Comparison of ENCODE assay signal across 1 cellular context in the genomic region with DNA sequence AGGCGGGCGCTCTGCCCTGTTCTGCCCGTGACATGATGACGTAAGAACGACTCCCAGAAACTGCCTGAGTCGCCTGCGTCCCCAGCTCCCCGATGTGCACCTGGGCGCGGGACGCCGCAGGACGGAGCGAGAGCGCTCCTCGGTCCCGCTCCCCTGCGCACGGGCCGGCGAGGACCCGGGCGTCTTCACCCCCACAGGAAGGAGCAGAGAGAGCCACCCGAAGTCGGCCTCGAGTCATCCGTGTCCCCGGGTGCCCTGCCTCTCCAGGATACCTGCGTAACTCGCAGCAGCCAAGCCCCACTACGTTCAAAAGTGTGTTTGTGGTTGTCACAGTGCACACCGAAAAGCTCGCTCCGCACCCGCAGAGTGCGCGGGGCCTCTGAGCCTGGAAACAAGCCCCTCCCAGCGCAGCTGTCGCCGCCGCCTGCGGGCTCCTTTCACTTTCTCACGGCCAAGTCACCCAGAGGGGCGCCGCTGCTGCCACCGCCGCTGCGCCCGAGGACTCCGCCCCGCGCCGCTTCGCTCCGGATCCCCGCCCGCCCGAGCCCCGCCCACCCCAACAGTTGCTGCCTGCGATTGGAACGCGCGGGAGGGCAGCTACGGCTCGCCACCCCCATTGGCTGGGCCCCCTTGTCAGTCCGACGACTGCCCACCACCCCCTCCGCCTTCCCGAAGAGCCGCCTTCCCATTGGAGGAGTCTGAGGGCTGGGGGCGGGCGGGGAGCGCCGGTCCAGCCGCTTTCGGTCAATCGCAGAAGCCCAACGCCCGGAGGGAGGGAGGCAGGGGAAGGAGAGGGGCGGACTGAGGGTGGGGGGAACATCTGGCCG.
TF ChIP-seq lines count a peak whose summit lies in the region.

No MANE protein-coding gene starts in this region.

TF ChIP-seq in HepG2, 621 proteins besides CTCF, POLR2A, EP300 and RAD21 (continued from another document and continues in another):
- TF ChIP-seq, protein P1, sequence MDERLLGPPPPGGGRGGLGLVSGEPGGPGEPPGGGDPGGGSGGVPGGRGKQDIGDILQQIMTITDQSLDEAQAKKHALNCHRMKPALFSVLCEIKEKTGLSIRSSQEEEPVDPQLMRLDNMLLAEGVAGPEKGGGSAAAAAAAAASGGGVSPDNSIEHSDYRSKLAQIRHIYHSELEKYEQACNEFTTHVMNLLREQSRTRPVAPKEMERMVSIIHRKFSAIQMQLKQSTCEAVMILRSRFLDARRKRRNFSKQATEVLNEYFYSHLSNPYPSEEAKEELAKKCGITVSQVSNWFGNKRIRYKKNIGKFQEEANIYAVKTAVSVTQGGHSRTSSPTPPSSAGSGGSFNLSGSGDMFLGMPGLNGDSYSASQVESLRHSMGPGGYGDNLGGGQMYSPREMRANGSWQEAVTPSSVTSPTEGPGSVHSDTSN (CRISPR knock-in tag; IDR thresholded peaks at IDR 0.05), result peak; percentile 86
- no peak for TF ChIP-seq KLF15 (CRISPR knock-in tag; IDR thresholded peaks at IDR 0.05; ENCODE audit: borderline replicate concordance)
- no peak for TF ChIP-seq ELF4 (CRISPR knock-in tag; IDR thresholded peaks at IDR 0.05; ENCODE audit: borderline replicate concordance)
- TF ChIP-seq ZNF749 (CRISPR knock-in tag; IDR thresholded peaks at IDR 0.05; ENCODE audit: borderline replicate concordance), result no peak
- peak; percentile 53; the same call in 1 of the 2 replicates for TF ChIP-seq ATF2 (CRISPR knock-in tag; IDR thresholded peaks at IDR 0.05)
- TF ChIP-seq, protein P2, sequence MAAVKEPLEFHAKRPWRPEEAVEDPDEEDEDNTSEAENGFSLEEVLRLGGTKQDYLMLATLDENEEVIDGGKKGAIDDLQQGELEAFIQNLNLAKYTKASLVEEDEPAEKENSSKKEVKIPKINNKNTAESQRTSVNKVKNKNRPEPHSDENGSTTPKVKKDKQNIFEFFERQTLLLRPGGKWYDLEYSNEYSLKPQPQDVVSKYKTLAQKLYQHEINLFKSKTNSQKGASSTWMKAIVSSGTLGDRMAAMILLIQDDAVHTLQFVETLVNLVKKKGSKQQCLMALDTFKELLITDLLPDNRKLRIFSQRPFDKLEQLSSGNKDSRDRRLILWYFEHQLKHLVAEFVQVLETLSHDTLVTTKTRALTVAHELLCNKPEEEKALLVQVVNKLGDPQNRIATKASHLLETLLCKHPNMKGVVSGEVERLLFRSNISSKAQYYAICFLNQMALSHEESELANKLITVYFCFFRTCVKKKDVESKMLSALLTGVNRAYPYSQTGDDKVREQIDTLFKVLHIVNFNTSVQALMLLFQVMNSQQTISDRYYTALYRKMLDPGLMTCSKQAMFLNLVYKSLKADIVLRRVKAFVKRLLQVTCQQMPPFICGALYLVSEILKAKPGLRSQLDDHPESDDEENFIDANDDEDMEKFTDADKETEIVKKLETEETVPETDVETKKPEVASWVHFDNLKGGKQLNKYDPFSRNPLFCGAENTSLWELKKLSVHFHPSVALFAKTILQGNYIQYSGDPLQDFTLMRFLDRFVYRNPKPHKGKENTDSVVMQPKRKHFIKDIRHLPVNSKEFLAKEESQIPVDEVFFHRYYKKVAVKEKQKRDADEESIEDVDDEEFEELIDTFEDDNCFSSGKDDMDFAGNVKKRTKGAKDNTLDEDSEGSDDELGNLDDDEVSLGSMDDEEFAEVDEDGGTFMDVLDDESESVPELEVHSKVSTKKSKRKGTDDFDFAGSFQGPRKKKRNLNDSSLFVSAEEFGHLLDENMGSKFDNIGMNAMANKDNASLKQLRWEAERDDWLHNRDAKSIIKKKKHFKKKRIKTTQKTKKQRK (IDR thresholded peaks at IDR 0.05; ENCODE audit: low read length), result no peak; the same call in 1 of the 2 replicates
- TF ChIP-seq, protein P3, sequence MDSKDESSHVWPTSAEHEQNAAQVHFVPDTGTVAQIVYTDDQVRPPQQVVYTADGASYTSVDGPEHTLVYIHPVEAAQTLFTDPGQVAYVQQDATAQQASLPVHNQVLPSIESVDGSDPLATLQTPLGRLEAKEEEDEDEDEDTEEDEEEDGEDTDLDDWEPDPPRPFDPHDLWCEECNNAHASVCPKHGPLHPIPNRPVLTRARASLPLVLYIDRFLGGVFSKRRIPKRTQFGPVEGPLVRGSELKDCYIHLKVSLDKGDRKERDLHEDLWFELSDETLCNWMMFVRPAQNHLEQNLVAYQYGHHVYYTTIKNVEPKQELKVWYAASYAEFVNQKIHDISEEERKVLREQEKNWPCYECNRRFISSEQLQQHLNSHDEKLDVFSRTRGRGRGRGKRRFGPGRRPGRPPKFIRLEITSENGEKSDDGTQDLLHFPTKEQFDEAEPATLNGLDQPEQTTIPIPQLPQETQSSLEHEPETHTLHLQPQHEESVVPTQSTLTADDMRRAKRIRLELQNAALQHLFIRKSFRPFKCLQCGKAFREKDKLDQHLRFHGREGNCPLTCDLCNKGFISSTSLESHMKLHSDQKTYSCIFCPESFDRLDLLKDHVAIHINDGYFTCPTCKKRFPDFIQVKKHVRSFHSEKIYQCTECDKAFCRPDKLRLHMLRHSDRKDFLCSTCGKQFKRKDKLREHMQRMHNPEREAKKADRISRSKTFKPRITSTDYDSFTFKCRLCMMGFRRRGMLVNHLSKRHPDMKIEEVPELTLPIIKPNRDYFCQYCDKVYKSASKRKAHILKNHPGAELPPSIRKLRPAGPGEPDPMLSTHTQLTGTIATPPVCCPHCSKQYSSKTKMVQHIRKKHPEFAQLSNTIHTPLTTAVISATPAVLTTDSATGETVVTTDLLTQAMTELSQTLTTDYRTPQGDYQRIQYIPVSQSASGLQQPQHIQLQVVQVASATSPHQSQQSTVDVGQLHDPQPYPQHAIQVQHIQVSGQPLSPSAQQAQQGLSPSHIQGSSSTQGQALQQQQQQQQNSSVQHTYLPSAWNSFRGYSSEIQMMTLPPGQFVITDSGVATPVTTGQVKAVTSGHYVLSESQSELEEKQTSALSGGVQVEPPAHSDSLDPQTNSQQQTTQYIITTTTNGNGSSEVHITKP (CRISPR knock-in tag; IDR thresholded peaks at IDR 0.05; ENCODE audit: low read depth), result no peak
- peak; percentile 69 for TF ChIP-seq MYPOP (CRISPR knock-in tag; IDR thresholded peaks at IDR 0.05)
- TF ChIP-seq NFYC (CRISPR knock-in tag; IDR thresholded peaks at IDR 0.05), result peak; percentile 84
- peak; percentile 72 for TF ChIP-seq KAT8 (CRISPR knock-in tag; IDR thresholded peaks at IDR 0.05)
- no peak for TF ChIP-seq ZNF775 (CRISPR knock-in tag; IDR thresholded peaks at IDR 0.05; ENCODE audit: borderline replicate concordance)
- TF ChIP-seq, protein P4, sequence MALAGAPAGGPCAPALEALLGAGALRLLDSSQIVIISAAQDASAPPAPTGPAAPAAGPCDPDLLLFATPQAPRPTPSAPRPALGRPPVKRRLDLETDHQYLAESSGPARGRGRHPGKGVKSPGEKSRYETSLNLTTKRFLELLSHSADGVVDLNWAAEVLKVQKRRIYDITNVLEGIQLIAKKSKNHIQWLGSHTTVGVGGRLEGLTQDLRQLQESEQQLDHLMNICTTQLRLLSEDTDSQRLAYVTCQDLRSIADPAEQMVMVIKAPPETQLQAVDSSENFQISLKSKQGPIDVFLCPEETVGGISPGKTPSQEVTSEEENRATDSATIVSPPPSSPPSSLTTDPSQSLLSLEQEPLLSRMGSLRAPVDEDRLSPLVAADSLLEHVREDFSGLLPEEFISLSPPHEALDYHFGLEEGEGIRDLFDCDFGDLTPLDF (CRISPR knock-in tag; IDR thresholded peaks at IDR 0.05), result no peak
- no peak for TF ChIP-seq CENPT (CRISPR knock-in tag; IDR thresholded peaks at IDR 0.05; ENCODE audit: low read depth)
- no peak for TF ChIP-seq RBM22 (optimal IDR thresholded peaks at IDR 0.05; ENCODE audit: low read length)
- TF ChIP-seq DBP (CRISPR knock-in tag; IDR thresholded peaks at IDR 0.05; ENCODE audit: not compliant biosample characterization), result no peak
- peak; percentile 82; the same call in 1 of the 2 replicates for TF ChIP-seq ZNF580 (CRISPR knock-in tag; IDR thresholded peaks at IDR 0.05; ENCODE audit: borderline replicate concordance, low read depth)
- no peak for TF ChIP-seq RFXANK (CRISPR knock-in tag; IDR thresholded peaks at IDR 0.05)
- TF ChIP-seq ZNF460 (CRISPR knock-in tag; IDR thresholded peaks at IDR 0.05; ENCODE audit: borderline replicate concordance), result no peak
- TF ChIP-seq, protein P5, sequence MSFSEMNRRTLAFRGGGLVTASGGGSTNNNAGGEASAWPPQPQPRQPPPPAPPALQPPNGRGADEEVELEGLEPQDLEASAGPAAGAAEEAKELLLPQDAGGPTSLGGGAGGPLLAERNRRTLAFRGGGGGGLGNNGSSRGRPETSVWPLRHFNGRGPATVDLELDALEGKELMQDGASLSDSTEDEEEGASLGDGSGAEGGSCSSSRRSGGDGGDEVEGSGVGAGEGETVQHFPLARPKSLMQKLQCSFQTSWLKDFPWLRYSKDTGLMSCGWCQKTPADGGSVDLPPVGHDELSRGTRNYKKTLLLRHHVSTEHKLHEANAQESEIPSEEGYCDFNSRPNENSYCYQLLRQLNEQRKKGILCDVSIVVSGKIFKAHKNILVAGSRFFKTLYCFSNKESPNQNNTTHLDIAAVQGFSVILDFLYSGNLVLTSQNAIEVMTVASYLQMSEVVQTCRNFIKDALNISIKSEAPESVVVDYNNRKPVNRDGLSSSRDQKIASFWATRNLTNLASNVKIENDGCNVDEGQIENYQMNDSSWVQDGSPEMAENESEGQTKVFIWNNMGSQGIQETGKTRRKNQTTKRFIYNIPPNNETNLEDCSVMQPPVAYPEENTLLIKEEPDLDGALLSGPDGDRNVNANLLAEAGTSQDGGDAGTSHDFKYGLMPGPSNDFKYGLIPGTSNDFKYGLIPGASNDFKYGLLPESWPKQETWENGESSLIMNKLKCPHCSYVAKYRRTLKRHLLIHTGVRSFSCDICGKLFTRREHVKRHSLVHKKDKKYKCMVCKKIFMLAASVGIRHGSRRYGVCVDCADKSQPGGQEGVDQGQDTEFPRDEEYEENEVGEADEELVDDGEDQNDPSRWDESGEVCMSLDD (CRISPR knock-in tag; IDR thresholded peaks at IDR 0.05; ENCODE audit: borderline replicate concordance), result no peak
- TF ChIP-seq NBN (conservative IDR thresholded peaks at IDR 0.05), result no peak
- TF ChIP-seq, protein P6, sequence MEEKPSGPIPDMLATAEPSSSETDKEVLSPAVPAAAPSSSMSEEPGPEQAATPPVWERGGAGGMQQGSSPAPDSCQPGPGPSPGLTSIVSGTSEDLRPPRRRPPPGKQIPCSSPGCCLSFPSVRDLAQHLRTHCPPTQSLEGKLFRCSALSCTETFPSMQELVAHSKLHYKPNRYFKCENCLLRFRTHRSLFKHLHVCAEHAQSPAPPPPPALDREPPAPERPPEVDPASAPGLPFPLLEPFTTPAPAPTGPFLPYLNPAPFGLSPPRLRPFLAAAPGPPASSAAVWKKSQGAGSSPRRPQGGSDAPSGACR (CRISPR knock-in tag; IDR thresholded peaks at IDR 0.05), result 0 out of 2 replicates have a peak, but pooled peaks have one; percentile 45
- TF ChIP-seq ZNF234 (CRISPR knock-in tag; conservative IDR thresholded peaks at IDR 0.05), result no peak
- no peak for TF ChIP-seq ZNF44 (CRISPR knock-in tag; IDR thresholded peaks at IDR 0.05)
- no peak for TF ChIP-seq NR2F1 (CRISPR knock-in tag; IDR thresholded peaks at IDR 0.05)
- 0 out of 2 replicates have a peak, but pooled peaks have one; percentile 6 for TF ChIP-seq CEBPG (CRISPR knock-in tag; IDR thresholded peaks at IDR 0.05)
- TF ChIP-seq STAT5B (CRISPR knock-in tag; IDR thresholded peaks at IDR 0.05), result no peak
- TF ChIP-seq ARNT (IDR thresholded peaks at IDR 0.05), result no peak
- TF ChIP-seq ZNF75D (CRISPR knock-in tag; IDR thresholded peaks at IDR 0.05; ENCODE audit: borderline replicate concordance), result no peak
- TF ChIP-seq HNF4G (IDR thresholded peaks at IDR 0.05; ENCODE audit: borderline replicate concordance, low read depth, low read length), result no peak
- no peak; the same call in 1 of the 2 replicates for TF ChIP-seq HNF4G (CRISPR knock-in tag; IDR thresholded peaks at IDR 0.05; ENCODE audit: borderline replicate concordance, low read depth)
- peak; percentile 79; the same call in 1 of the 2 replicates for TF ChIP-seq ARID2 (CRISPR knock-in tag; IDR thresholded peaks at IDR 0.05; ENCODE audit: borderline replicate concordance)
- peak; percentile 76; the same call in 1 of the 2 replicates for TF ChIP-seq KDM2A (CRISPR knock-in tag; IDR thresholded peaks at IDR 0.05; ENCODE audit: borderline replicate concordance, low read depth)
- TF ChIP-seq AGO2 (optimal IDR thresholded peaks at IDR 0.05; ENCODE audit: low read depth, low read length), result peak; percentile 42
- TF ChIP-seq SNRNP70 (IDR thresholded peaks at IDR 0.05; ENCODE audit: low read depth, low read length), result no peak
- no peak for TF ChIP-seq SOX6 (IDR thresholded peaks at IDR 0.05)
- peak; percentile 25; the same call in 1 of the 2 replicates for TF ChIP-seq SOX6 (CRISPR knock-in tag; IDR thresholded peaks at IDR 0.05)
- no peak for TF ChIP-seq HOMEZ (CRISPR knock-in tag; IDR thresholded peaks at IDR 0.05; ENCODE audit: low read depth)
